ENCODE assay signal across 14 cellular contexts in the genomic region with DNA sequence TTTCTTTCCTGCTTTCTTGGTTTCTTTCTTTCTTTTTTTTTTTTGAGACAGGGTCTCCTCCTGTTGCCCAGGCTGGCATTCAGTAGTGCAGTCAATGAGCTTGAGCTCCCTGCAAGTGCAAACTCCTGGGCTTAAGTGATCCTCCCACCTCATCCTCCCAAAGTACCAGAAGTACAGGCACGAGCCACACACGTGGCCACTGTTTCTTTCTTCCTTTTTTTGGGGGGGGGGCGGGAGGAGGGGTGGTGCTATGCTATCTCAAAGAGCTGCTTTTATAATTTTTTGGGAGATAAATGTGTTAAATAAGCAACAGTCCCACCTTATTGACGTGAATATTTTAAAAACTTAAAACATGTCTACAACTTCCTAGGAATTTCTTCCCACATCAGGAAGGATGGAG. TPM values are rescaled to one million over a fixed set of nuclear protein-coding genes. Genes with fewer than 3 reads are reported as not detected.
DNase-seq lines count a peak whose midpoint lies in the region; ATAC-seq and TF ChIP-seq lines count a peak whose summit lies in the region.
"Had no signal": no experiment of that assay in that cellular context is flagged by ENCODE, and none has a peak within 500 bp of the region (broad histone marks: within the 10 kb centered on the region; RNA-seq: fewer than 3 reads in every experiment).

No MANE protein-coding gene starts in this region.

- peaks cover 14% of the 10 kb centered on the region for H3K4me1 Mint-ChIP-seq in activated CD4-positive, alpha-beta T cell treated with anti-CD3 and anti-CD28 coated beads, Interleukin-2, amount 10 ng/mL, durations not matched to agents 24 days and 14 days
- H3K4me1 Mint-ChIP-seq in WTC11 (peaks cover 41% of the 10 kb centered on the region), chondrocyte (ENCODE audit: low read depth) (peaks cover 28% of the 10 kb centered on the region)
- H3K4me1 Mint-ChIP-seq: CD4-positive, alpha-beta memory T cell had no signal

- intact Hi-C loops in activated CD4-positive, alpha-beta T cell treated with anti-CD3 and anti-CD28 coated beads, Interleukin-2, amount 10 ng/mL, durations not matched to agents 24 days and 14 days (cut with micrococcal nuclease) = no loop called here

- POLR2A ChIA-PET in WTC11 (lab: Charles Lee) = no interaction called here

- H3K36me3 Mint-ChIP-seq in activated CD4-positive, alpha-beta T cell treated with anti-CD3 and anti-CD28 coated beads, Interleukin-2, amount 10 ng/mL, durations not matched to agents 24 days and 14 days (ENCODE audit: low read depth) = peaks cover 43% of the 10 kb centered on the region
- H3K36me3 Mint-ChIP-seq in WTC11 = peaks cover 42% of the 10 kb centered on the region
- H3K36me3 Mint-ChIP-seq in chondrocyte (ENCODE audit: low read depth) = peaks cover 17% of the 10 kb centered on the region
- H3K36me3 Mint-ChIP-seq: CD4-positive, alpha-beta memory T cell had no signal

- TF ChIP-seq CTCF in WTC11 (IDR thresholded peaks at IDR 0.05) (no peak), chondrocyte (IDR thresholded peaks at IDR 0.05) (no peak)

- CTCF ChIA-PET in WTC11 (lab: Charles Lee) = interaction anchor here (0.6 kb wide), 1 partner anchor 11 kb away, joined by 6 read pairs; no protein-coding TSS in a partner anchor

- no peak for ATAC-seq in WTC11
- ATAC-seq: GM23338 had no signal

- peaks cover 12% of the 10 kb centered on the region for H3K9me3 Mint-ChIP-seq in activated CD4-positive, alpha-beta T cell treated with anti-CD3 and anti-CD28 coated beads, Interleukin-2, amount 10 ng/mL, durations not matched to agents 24 days and 14 days
- H3K9me3 Mint-ChIP-seq in WTC11 (peaks cover 7% of the 10 kb centered on the region; the same call in 1 of the 2 replicates), chondrocyte (ENCODE audit: low read depth) (no peaks in the 10 kb centered on the region)
- H3K9me3 Mint-ChIP-seq: GM23338 had no signal

- H3K27me3 Mint-ChIP-seq in activated CD4-positive, alpha-beta T cell treated with anti-CD3 and anti-CD28 coated beads, Interleukin-2, amount 10 ng/mL, durations not matched to agents 24 days and 14 days = no peaks in the 10 kb centered on the region
- H3K27me3 Mint-ChIP-seq in WTC11 (ENCODE audit: low read depth) (no peaks in the 10 kb centered on the region), chondrocyte (ENCODE audit: low read depth) (no peaks in the 10 kb centered on the region)

- H3K4me3 Mint-ChIP-seq in activated CD4-positive, alpha-beta T cell treated with anti-CD3 and anti-CD28 coated beads, Interleukin-2, amount 10 ng/mL, durations not matched to agents 24 days and 14 days = no peak overlapping the region
- H3K4me3 Mint-ChIP-seq in WTC11 = no peak overlapping the region
- H3K4me3 Mint-ChIP-seq in chondrocyte (ENCODE audit: unreplicated experiment) = no peak overlapping the region
- H3K4me3 Mint-ChIP-seq: CD14-positive monocyte; CD4-positive, alpha-beta memory T cell; GM23338 had no signal

- DNase-seq in activated CD4-positive, alpha-beta T cell treated with anti-CD3 and anti-CD28 coated beads, Interleukin-2, amount 10 ng/mL, durations not matched to agents 24 days and 14 days = no peak
- DNase-seq in activated CD4-positive, alpha-beta T cell treated with anti-CD3 and anti-CD28 coated beads, Interleukin-2, amount 50 U/mL, for 48 hours = no peak
- no peak for DNase-seq in WTC11 (ENCODE audit: low spot score)
- no peak for DNase-seq in chondrocyte (ENCODE audit: low spot score)
- DNase-seq in ecto neural progenitor cell (ENCODE audit: low spot score) = no peak
- DNase-seq in activated gamma-delta T cell (lab: John Stamatoyannopoulos, UW) = no peak
- DNase-seq in stimulated activated CD4-positive, alpha-beta T cell treated with anti-CD3 and anti-CD28 coated beads, Interleukin-1b, Interleukin-23, amount 100 ng/mL, for 48 hours = no peak
- DNase-seq: 8988T; CD4-positive, alpha-beta memory T cell; DMS153; DMS79; GDM1 had no signal

- peak overlapping the region; percentile 12 for H3K27ac Mint-ChIP-seq in activated CD4-positive, alpha-beta T cell treated with anti-CD3 and anti-CD28 coated beads, Interleukin-2, amount 10 ng/mL, durations not matched to agents 24 days and 14 days
- peak overlapping the region; percentile 61 for H3K27ac Mint-ChIP-seq in WTC11
- H3K27ac Mint-ChIP-seq in chondrocyte (ENCODE audit: unreplicated experiment) = peak overlapping the region; percentile 6
- H3K27ac Mint-ChIP-seq: CD14-positive monocyte; CD4-positive, alpha-beta memory T cell had no signal

TF ChIP-seq in WTC11, 78 proteins besides CTCF, POLR2A, EP300 and RAD21 (continues in another document):
- TF ChIP-seq HMGA2 (CRISPR knock-in tag; IDR thresholded peaks at IDR 0.05) (no peak), ZNF396 (CRISPR knock-in tag; IDR thresholded peaks at IDR 0.05; ENCODE audit: borderline replicate concordance) (no peak), ZNF232 (CRISPR knock-in tag; IDR thresholded peaks at IDR 0.05) (no peak), MXD4 (CRISPR knock-in tag; IDR thresholded peaks at IDR 0.05; ENCODE audit: borderline replicate concordance) (no peak), ZNF121 (CRISPR knock-in tag; IDR thresholded peaks at IDR 0.05) (no peak), ESRRA (CRISPR knock-in tag; IDR thresholded peaks at IDR 0.05; ENCODE audit: borderline replicate concordance) (no peak), TEAD4 (CRISPR knock-in tag; IDR thresholded peaks at IDR 0.05) (no peak), NFYB (CRISPR knock-in tag; conservative IDR thresholded peaks at IDR 0.05; ENCODE audit: low read depth) (no peak), GTF2I (CRISPR knock-in tag; conservative IDR thresholded peaks at IDR 0.05) (no peak), CBFB (CRISPR knock-in tag; IDR thresholded peaks at IDR 0.05; ENCODE audit: low read depth) (no peak)
- TF ChIP-seq, protein P1, sequence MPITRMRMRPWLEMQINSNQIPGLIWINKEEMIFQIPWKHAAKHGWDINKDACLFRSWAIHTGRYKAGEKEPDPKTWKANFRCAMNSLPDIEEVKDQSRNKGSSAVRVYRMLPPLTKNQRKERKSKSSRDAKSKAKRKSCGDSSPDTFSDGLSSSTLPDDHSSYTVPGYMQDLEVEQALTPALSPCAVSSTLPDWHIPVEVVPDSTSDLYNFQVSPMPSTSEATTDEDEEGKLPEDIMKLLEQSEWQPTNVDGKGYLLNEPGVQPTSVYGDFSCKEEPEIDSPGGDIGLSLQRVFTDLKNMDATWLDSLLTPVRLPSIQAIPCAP (CRISPR knock-in tag; IDR thresholded peaks at IDR 0.05) = no peak
- TF ChIP-seq, protein P2, sequence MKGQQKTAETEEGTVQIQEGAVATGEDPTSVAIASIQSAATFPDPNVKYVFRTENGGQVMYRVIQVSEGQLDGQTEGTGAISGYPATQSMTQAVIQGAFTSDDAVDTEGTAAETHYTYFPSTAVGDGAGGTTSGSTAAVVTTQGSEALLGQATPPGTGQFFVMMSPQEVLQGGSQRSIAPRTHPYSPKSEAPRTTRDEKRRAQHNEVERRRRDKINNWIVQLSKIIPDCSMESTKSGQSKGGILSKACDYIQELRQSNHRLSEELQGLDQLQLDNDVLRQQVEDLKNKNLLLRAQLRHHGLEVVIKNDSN (CRISPR knock-in tag; IDR thresholded peaks at IDR 0.05) = no peak
- TF ChIP-seq, protein P3, sequence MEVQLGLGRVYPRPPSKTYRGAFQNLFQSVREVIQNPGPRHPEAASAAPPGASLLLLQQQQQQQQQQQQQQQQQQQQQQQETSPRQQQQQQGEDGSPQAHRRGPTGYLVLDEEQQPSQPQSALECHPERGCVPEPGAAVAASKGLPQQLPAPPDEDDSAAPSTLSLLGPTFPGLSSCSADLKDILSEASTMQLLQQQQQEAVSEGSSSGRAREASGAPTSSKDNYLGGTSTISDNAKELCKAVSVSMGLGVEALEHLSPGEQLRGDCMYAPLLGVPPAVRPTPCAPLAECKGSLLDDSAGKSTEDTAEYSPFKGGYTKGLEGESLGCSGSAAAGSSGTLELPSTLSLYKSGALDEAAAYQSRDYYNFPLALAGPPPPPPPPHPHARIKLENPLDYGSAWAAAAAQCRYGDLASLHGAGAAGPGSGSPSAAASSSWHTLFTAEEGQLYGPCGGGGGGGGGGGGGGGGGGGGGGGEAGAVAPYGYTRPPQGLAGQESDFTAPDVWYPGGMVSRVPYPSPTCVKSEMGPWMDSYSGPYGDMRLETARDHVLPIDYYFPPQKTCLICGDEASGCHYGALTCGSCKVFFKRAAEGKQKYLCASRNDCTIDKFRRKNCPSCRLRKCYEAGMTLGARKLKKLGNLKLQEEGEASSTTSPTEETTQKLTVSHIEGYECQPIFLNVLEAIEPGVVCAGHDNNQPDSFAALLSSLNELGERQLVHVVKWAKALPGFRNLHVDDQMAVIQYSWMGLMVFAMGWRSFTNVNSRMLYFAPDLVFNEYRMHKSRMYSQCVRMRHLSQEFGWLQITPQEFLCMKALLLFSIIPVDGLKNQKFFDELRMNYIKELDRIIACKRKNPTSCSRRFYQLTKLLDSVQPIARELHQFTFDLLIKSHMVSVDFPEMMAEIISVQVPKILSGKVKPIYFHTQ (CRISPR knock-in tag; IDR thresholded peaks at IDR 0.05) = no peak

RNA-seq across cellular contexts. Expression of a gene that starts 42.2 kb away (rescaled TPM):
- total RNA-seq in activated CD4-positive, alpha-beta T cell treated with anti-CD3 and anti-CD28 coated beads, Interleukin-2, amount 10 ng/mL, durations not matched to agents 24 days and 14 days = 135 and 138 TPM in 2 replicates
- total RNA-seq in WTC11 (2021) (169 to 180 TPM (median 172 TPM) in 3 replicates), chondrocyte (43.0 to 94.5 TPM (median 87.9 TPM) in 3 replicates)

Comparison
In these comparisons a context has a peak if more than half of its experiments do, and no peak if none do; other contexts are left out.
1. H3K27ac Mint-ChIP-seq: peak in every context shown above with its lines; median percentile 61 in WTC11; 12 in activated CD4-positive, alpha-beta T cell treated with anti-CD3 and anti-CD28 coated beads, Interleukin-2, amount 10 ng/mL, durations not matched to agents 24 days and 14 days; 6 in chondrocyte.